ENCODE assay signal across 19 cellular contexts in the genomic region with DNA sequence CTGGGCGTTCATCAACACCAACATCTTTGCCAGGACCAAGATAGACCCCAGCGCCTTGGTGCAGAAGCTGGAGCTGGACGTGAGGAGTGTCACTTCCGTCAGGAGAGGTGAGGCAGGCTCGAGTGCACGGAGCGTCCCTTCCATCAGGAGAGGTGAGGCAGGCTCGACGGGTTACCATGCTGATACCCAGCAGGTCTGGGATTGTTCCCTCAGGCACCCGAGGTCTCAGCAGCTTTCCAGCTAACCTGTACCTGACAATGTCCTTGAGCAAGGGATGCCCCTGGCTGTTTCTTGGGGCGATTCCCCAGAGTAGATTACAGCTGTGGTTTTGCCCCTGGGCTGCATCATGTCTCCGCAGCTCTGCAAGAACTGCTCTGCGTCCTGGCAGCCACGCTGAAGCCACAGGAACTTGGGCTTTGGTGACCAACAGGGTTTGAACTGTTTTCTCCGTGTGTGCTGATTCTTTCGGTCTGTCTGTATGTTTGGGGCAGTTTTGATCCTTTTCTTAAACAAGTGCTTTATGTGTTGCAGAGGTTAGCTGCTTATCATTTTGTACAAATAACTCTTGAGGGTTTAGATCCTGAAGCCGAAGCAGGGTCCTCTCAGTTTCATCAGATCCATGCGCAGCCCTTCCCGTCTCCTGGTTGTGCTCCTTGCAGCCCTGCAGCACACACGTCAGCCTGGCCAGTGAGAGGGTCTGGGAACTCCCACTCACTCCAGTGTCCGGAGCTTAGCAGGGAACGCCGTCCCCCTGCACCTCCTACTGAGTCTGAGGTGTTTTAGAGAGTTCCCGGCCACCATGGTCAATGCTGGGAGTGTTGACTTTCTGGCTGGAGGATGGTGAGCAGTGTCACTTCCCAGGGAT. TPM values are rescaled to one million over a fixed set of nuclear protein-coding genes. Genes with fewer than 3 reads are reported as not detected.
A peak's percentile ranks its signal among the peaks of the same experiment; 100 is the strongest.
DNase-seq lines count a peak whose midpoint lies in the region; ATAC-seq and TF ChIP-seq lines count a peak whose summit lies in the region.
"Had no signal": no experiment of that assay in that cellular context is flagged by ENCODE, and none has a peak within 500 bp of the region (broad histone marks: within the 10 kb centered on the region; RNA-seq: fewer than 3 reads in every experiment).

No MANE protein-coding gene starts in this region.

- POLR2A ChIA-PET in MCF 10A (lab: Yijun Ruan, JAX): interaction anchor here (0.6 to 2.4 kb wide), 3 partner anchors 14 to 161 kb away, joined by 3 to 5 read pairs (median 4); no protein-coding TSS in a partner anchor

- ATAC-seq in natural killer cell treated with Interleukin-12 subunit alpha and Interleukin-12 subunit beta and Interleukin-15 and Interleukin-18, amount 100 ng/mL, for 72 hours: no peak
- ATAC-seq in natural killer cell (no peak), esophagus mucosa (no peak)
- no peak for ATAC-seq in effector memory CD8-positive, alpha-beta T cell (replicated peaks)
- ATAC-seq: HepG2 had no signal

- WGBS in sigmoid colon, 2 donors: 92 to 95% methylated on average over 24 of the region's 24 CpGs

- H3K27ac ChIP-seq in sigmoid colon: no peak overlapping the region
- H3K27ac ChIP-seq: C4-2B had no signal

- intact Hi-C loops in natural killer cell (cut with micrococcal nuclease) (no loop called here), sigmoid colon (cut with DNase I) (no loop called here), MCF 10A (cut with micrococcal nuclease) (no loop called here)

- TF ChIP-seq CTCF in natural killer cell (IDR thresholded peaks at IDR 0.05) (no peak), chondrocyte (IDR thresholded peaks at IDR 0.05) (no peak), sigmoid colon (IDR thresholded peaks at IDR 0.05) (no peak), MCF 10A (IDR thresholded peaks at IDR 0.05; ENCODE audit: unreplicated experiment) (no peak)

- DNase-seq in natural killer cell treated with Interleukin-12 subunit alpha and Interleukin-12 subunit beta and Interleukin-15 and Interleukin-18, amount 100 ng/mL, for 72 hours (ENCODE audit: low spot score): peak; percentile 38
- DNase-seq in natural killer cell (no peak), chondrocyte (ENCODE audit: low spot score) (peak; percentile 77), sigmoid colon (peak; percentile 48), MCF 10A (ENCODE audit: unreplicated experiment) (no peak)
- DNase-seq in effector memory CD8-positive, alpha-beta T cell: no peak
- DNase-seq: COR-L47, GDM1, H9, KBM-7, NCI-H1417 treated with DMSO at 0.1 percent for 48 hours, NCI-H1930, NCI-H226, NCI-H524, NCI-H82 had no signal

- no TSS peak for BruUV-seq in MCF 10A (replicated peaks; lab: Mats Ljungman, UMichigan)

- H3K36me3 Mint-ChIP-seq in natural killer cell treated with Interleukin-12 subunit alpha and Interleukin-12 subunit beta and Interleukin-15 and Interleukin-18, amount 100 ng/mL, for 72 hours: peaks cover 7% of the 10 kb centered on the region
- H3K36me3 Mint-ChIP-seq in natural killer cell (no peaks in the 10 kb centered on the region), chondrocyte (ENCODE audit: low read depth) (peaks cover 16% of the 10 kb centered on the region), MCF 10A (ENCODE audit: insufficient read depth, unreplicated experiment) (peaks cover 29% of the 10 kb centered on the region)
- H3K36me3 Mint-ChIP-seq in effector memory CD8-positive, alpha-beta T cell (ENCODE audit: insufficient read depth): peaks cover 13% of the 10 kb centered on the region

- CTCF ChIA-PET in MCF 10A (lab: Yijun Ruan, JAX): interaction anchor here (0.6 to 18.5 kb wide), 5 partner anchors 139 to 195 kb away, joined by 3 to 302 read pairs (median 6); no protein-coding TSS in a partner anchor

- H3K9me3 ChIP-seq in sigmoid colon: no peaks in the 10 kb centered on the region

- no peaks in the 10 kb centered on the region for H3K9me3 Mint-ChIP-seq in natural killer cell treated with Interleukin-12 subunit alpha and Interleukin-12 subunit beta and Interleukin-15 and Interleukin-18, amount 100 ng/mL, for 72 hours
- H3K9me3 Mint-ChIP-seq in natural killer cell (no peaks in the 10 kb centered on the region), chondrocyte (ENCODE audit: low read depth) (no peaks in the 10 kb centered on the region), MCF 10A (ENCODE audit: unreplicated experiment) (no peaks in the 10 kb centered on the region)
- H3K9me3 Mint-ChIP-seq in effector memory CD8-positive, alpha-beta T cell: no peaks in the 10 kb centered on the region
- H3K9me3 Mint-ChIP-seq: H9 had no signal

- H3K4me3 ChIP-seq in sigmoid colon: no peak overlapping the region

- H3K4me1 Mint-ChIP-seq in natural killer cell treated with Interleukin-12 subunit alpha and Interleukin-12 subunit beta and Interleukin-15 and Interleukin-18, amount 100 ng/mL, for 72 hours (ENCODE audit: low read depth in 2 of 2): peaks cover 32 to 35% of the 10 kb centered on the region in 2 donors
- H3K4me1 Mint-ChIP-seq in natural killer cell (peaks cover 21 to 29% of the 10 kb centered on the region in 2 donors), chondrocyte (ENCODE audit: low read depth) (peaks cover 38% of the 10 kb centered on the region), MCF 10A (ENCODE audit: insufficient read depth, unreplicated experiment) (peaks cover 36% of the 10 kb centered on the region)
- peaks cover 41 to 44% of the 10 kb centered on the region in 2 donors for H3K4me1 Mint-ChIP-seq in effector memory CD8-positive, alpha-beta T cell (ENCODE audit: low read depth in 2 of 2)

- no peak for TF ChIP-seq POLR2A in sigmoid colon (IDR thresholded peaks at IDR 0.05)

- no peak for TF ChIP-seq EP300 in sigmoid colon (IDR thresholded peaks at IDR 0.05)

- H3K4me1 ChIP-seq in sigmoid colon: peaks cover 0 to 29% (median 25%) of the 10 kb centered on the region in 4 donors

- H3K27me3 ChIP-seq in sigmoid colon: no peaks in the 10 kb centered on the region

- H3K4me3 Mint-ChIP-seq in natural killer cell treated with Interleukin-12 subunit alpha and Interleukin-12 subunit beta and Interleukin-15 and Interleukin-18, amount 100 ng/mL, for 72 hours: no peak overlapping the region
- H3K4me3 Mint-ChIP-seq in natural killer cell: no peak overlapping the region
- H3K4me3 Mint-ChIP-seq in chondrocyte (ENCODE audit: unreplicated experiment): no peak overlapping the region
- no peak overlapping the region for H3K4me3 Mint-ChIP-seq in effector memory CD8-positive, alpha-beta T cell
- H3K4me3 Mint-ChIP-seq in MCF 10A (ENCODE audit: unreplicated experiment): no peak overlapping the region
- H3K4me3 Mint-ChIP-seq: H9 had no signal

- H3K36me3 ChIP-seq in sigmoid colon: peaks cover 0 to 39% (median 7%) of the 10 kb centered on the region in 4 donors

- no peaks in the 10 kb centered on the region for H3K27me3 Mint-ChIP-seq in natural killer cell treated with Interleukin-12 subunit alpha and Interleukin-12 subunit beta and Interleukin-15 and Interleukin-18, amount 100 ng/mL, for 72 hours
- no peaks in the 10 kb centered on the region for H3K27me3 Mint-ChIP-seq in natural killer cell (ENCODE audit: low read depth in 2 of 2)
- H3K27me3 Mint-ChIP-seq in chondrocyte (ENCODE audit: low read depth): no peaks in the 10 kb centered on the region
- no peaks in the 10 kb centered on the region for H3K27me3 Mint-ChIP-seq in effector memory CD8-positive, alpha-beta T cell
- no peaks in the 10 kb centered on the region for H3K27me3 Mint-ChIP-seq in MCF 10A (ENCODE audit: insufficient read depth, unreplicated experiment)

- no peak overlapping the region for H3K27ac Mint-ChIP-seq in natural killer cell treated with Interleukin-12 subunit alpha and Interleukin-12 subunit beta and Interleukin-15 and Interleukin-18, amount 100 ng/mL, for 72 hours
- no peak overlapping the region for H3K27ac Mint-ChIP-seq in natural killer cell
- no peak overlapping the region for H3K27ac Mint-ChIP-seq in chondrocyte (ENCODE audit: unreplicated experiment)
- no peak overlapping the region for H3K27ac Mint-ChIP-seq in effector memory CD8-positive, alpha-beta T cell
- H3K27ac Mint-ChIP-seq in MCF 10A (ENCODE audit: low read depth, unreplicated experiment): no peak overlapping the region
- H3K27ac Mint-ChIP-seq: H9 had no signal

RNA-seq across cellular contexts. Expression of gene SLX9, which starts 4.1 kb away (rescaled TPM):
- total RNA-seq in natural killer cell treated with Interleukin-12 subunit alpha and Interleukin-12 subunit beta and Interleukin-15 and Interleukin-18, amount 100 ng/mL, for 72 hours: 10 to 100 TPM; 43.5 to 83.6 TPM
- 10 to 100 TPM; 12.8 to 22.9 (median 20.0) TPM for total RNA-seq in natural killer cell
- 20.4 to 27.4 TPM (median 24.0 TPM) in 3 replicates for total RNA-seq in chondrocyte
- 10 to 100 TPM; 18.3 to 38.8 (median 22.0) TPM for total RNA-seq in sigmoid colon
- 10 to 100 TPM in 2 of 3 donors, 1 to 10 TPM in 1; 9.7 to 31.9 (median 15.0) TPM for polyA plus RNA-seq in sigmoid colon
- total RNA-seq in esophagus mucosa: 27.2 TPM
- total RNA-seq in MCF 10A (2022): 40.4 and 58.7 TPM in 2 replicates

RNA-seq across cellular contexts. Expression of gene ITGB2, which starts 23.2 kb away (rescaled TPM):
- total RNA-seq in natural killer cell treated with Interleukin-12 subunit alpha and Interleukin-12 subunit beta and Interleukin-15 and Interleukin-18, amount 100 ng/mL, for 72 hours: 1,000 to 10,000 TPM in 1 of 2 donors, 100 to 1,000 TPM in 1; 448 to 1,246 TPM
- total RNA-seq in natural killer cell: 1,000 to 10,000 TPM; 1,223 to 1,393 (median 1,250) TPM
- total RNA-seq in chondrocyte: 0.15 to 1.4 TPM (median 0.87 TPM) in 3 replicates
- 10 to 100 TPM; 14.7 to 82.0 (median 48.5) TPM for total RNA-seq in sigmoid colon
- polyA plus RNA-seq in sigmoid colon: 100 to 1,000 TPM in 1 of 3 donors, 10 to 100 TPM in 2; 21.0 to 103 (median 60.5) TPM
- total RNA-seq in esophagus mucosa: 7.1 TPM
- 24.8 and 29.3 TPM in 2 replicates for total RNA-seq in MCF 10A (2022)
- total RNA-seq: RPMI7951 had no signal

Comparison
In these comparisons a context has a peak if more than half of its experiments do, and no peak if none do; other contexts are left out.
1. DNase-seq: peak in natural killer cell treated with Interleukin-12 subunit alpha and Interleukin-12 subunit beta and Interleukin-15 and Interleukin-18, amount 100 ng/mL, for 72 hours (single experiment), chondrocyte (single experiment) and sigmoid colon (single experiment); none in natural killer cell (single experiment), effector memory CD8-positive, alpha-beta T cell (0 of 3) and MCF 10A (single experiment).
2. RNA of gene ITGB2, which starts 23.2 kb away (total RNA-seq): 1,223 to 1,393 TPM in natural killer cell and 448 to 1,246 TPM in natural killer cell treated with Interleukin-12 subunit alpha and Interleukin-12 subunit beta and Interleukin-15 and Interleukin-18, amount 100 ng/mL, for 72 hours; 14.7 to 82.0 TPM in sigmoid colon, 24.8 to 29.3 TPM in MCF 10A, 7.1 TPM in esophagus mucosa (single experiment) and 0.15 to 1.4 TPM in chondrocyte; every median in the first group is over 4 times any median in the second.